In the genomic region with DNA sequence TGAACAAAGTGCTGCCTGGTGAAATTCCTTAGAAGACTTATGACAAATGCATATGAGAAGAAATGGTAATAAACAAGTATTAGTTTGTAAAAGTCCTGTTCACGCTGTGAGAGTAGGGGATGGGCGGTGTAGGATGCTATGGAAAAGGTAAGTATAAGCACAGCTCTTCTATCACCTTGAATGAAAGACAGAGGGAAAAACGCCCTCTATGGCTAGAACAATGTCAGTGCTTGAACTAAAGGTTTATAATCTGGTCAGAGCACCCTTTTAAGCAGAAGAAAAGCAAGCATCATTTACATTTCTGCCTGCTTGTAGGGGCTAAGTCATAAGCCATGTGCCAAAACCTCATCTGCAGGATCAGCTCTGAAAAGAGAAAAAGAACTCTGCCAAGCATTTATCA, we compare ENCODE assay signal across 8 cellular contexts.
DNase-seq lines count a peak whose midpoint lies in the region; ATAC-seq and TF ChIP-seq lines count a peak whose summit lies in the region.

No MANE protein-coding gene starts in this region.

- H3K36me3 ChIP-seq in right lobe of liver: no peaks in the 10 kb centered on the region

- no peak for TF ChIP-seq POLR2A in right lobe of liver (IDR thresholded peaks at IDR 0.05)

- H3K27ac ChIP-seq in right lobe of liver: no peak overlapping the region

- H3K36me3 Mint-ChIP-seq in WTC11: no peaks in the 10 kb centered on the region

- intact Hi-C loops in right lobe of liver (cut with DNase I) (no loop called here), posterior cingulate gyrus (cut with DNase I) (loop anchor here (10.0 kb wide), 1 partner anchor 69 kb away; no protein-coding TSS in a partner anchor)

- TF ChIP-seq CTCF in WTC11 (IDR thresholded peaks at IDR 0.05) (0 out of 2 replicates have a peak, but pooled peaks have one; percentile 19), right lobe of liver (IDR thresholded peaks at IDR 0.05) (peak; percentile 22 to 38 (median 32))

- H3K4me3 Mint-ChIP-seq in WTC11: no peak overlapping the region

- 72% methylated on average over 3 of the region's 3 CpGs for WGBS in right lobe of liver (ENCODE audit: insufficient coverage, low coverage, low lambda C conversion rate, missing lambda C conversion rate)

- no peaks in the 10 kb centered on the region for H3K27me3 ChIP-seq in right lobe of liver

- no peaks in the 10 kb centered on the region for H3K27me3 Mint-ChIP-seq in WTC11 (ENCODE audit: low read depth)

- no peaks in the 10 kb centered on the region for H3K9me3 Mint-ChIP-seq in WTC11

- ATAC-seq in WTC11 (peak; percentile 64), right lobe of liver (peak in 3 of 4 donors; percentile 22 to 31 (median 25))

- POLR2A ChIA-PET in WTC11 (lab: Charles Lee): interaction anchor here (0.6 kb wide), 1 partner anchor 63 kb away, joined by 4 read pairs; no protein-coding TSS in a partner anchor

- no peak overlapping the region for H3K4me3 ChIP-seq in right lobe of liver

- CTCF ChIA-PET in WTC11 (lab: Charles Lee): interaction anchor here (0.6 to 3.5 kb wide), 23 partner anchors 10 to 366 kb away, joined by 3 to 24 read pairs (median 5); a partner anchor contains a TSS

- DNase-seq in COR-L47 (lab: John Stamatoyannopoulos, UW) (peak; percentile 15), HT1080 (ENCODE audit: low read depth) (peak; percentile 48), WTC11 (ENCODE audit: low spot score) (no peak), right lobe of liver (no peak), OCI-M2 (lab: John Stamatoyannopoulos, UW; ENCODE audit: unreplicated experiment) (no peak), 8988T (no peak), posterior cingulate gyrus (no peak), medulla oblongata (ENCODE audit: extremely low spot score) (no peak)

- peaks cover 31% of the 10 kb centered on the region for H3K4me1 Mint-ChIP-seq in WTC11

- no peaks in the 10 kb centered on the region for H3K4me1 ChIP-seq in right lobe of liver

- H3K27ac Mint-ChIP-seq in WTC11: peak overlapping the region; percentile 90; the same call in 1 of the 2 replicates

- H3K9me3 ChIP-seq in right lobe of liver: no peaks in the 10 kb centered on the region

TF ChIP-seq in WTC11, 78 proteins besides CTCF, POLR2A, EP300 and RAD21:
- TF ChIP-seq KAT7 (CRISPR knock-in tag; IDR thresholded peaks at IDR 0.05; ENCODE audit: borderline replicate concordance) (no peak), ESRRA (CRISPR knock-in tag; IDR thresholded peaks at IDR 0.05; ENCODE audit: borderline replicate concordance) (no peak), MYBL2 (CRISPR knock-in tag; IDR thresholded peaks at IDR 0.05) (no peak), OVOL2 (CRISPR knock-in tag; IDR thresholded peaks at IDR 0.05; ENCODE audit: borderline replicate concordance) (no peak), ZNF671 (CRISPR knock-in tag; IDR thresholded peaks at IDR 0.05) (no peak), CREM (CRISPR knock-in tag; IDR thresholded peaks at IDR 0.05) (no peak), SOX15 (CRISPR knock-in tag; IDR thresholded peaks at IDR 0.05) (no peak), ZBTB21 (CRISPR knock-in tag; IDR thresholded peaks at IDR 0.05; ENCODE audit: borderline replicate concordance) (no peak), ZNF416 (CRISPR knock-in tag; IDR thresholded peaks at IDR 0.05) (no peak), TP53 (CRISPR knock-in tag; IDR thresholded peaks at IDR 0.05) (no peak)
- TF ChIP-seq, protein P1, sequence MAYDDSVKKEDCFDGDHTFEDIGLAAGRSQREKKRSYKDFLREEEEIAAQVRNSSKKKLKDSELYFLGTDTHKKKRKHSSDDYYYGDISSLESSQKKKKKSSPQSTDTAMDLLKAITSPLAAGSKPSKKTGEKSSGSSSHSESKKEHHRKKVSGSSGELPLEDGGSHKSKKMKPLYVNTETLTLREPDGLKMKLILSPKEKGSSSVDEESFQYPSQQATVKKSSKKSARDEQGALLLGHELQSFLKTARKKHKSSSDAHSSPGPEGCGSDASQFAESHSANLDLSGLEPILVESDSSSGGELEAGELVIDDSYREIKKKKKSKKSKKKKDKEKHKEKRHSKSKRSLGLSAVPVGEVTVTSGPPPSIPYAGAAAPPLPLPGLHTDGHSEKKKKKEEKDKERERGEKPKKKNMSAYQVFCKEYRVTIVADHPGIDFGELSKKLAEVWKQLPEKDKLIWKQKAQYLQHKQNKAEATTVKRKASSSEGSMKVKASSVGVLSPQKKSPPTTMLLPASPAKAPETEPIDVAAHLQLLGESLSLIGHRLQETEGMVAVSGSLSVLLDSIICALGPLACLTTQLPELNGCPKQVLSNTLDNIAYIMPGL (CRISPR knock-in tag; IDR thresholded peaks at IDR 0.05): no peak
- TF ChIP-seq, protein P2, sequence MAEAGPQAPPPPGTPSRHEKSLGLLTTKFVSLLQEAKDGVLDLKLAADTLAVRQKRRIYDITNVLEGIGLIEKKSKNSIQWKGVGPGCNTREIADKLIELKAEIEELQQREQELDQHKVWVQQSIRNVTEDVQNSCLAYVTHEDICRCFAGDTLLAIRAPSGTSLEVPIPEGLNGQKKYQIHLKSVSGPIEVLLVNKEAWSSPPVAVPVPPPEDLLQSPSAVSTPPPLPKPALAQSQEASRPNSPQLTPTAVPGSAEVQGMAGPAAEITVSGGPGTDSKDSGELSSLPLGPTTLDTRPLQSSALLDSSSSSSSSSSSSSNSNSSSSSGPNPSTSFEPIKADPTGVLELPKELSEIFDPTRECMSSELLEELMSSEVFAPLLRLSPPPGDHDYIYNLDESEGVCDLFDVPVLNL (CRISPR knock-in tag; IDR thresholded peaks at IDR 0.05; ENCODE audit: borderline replicate concordance, low read depth): no peak
- TF ChIP-seq, protein P3, sequence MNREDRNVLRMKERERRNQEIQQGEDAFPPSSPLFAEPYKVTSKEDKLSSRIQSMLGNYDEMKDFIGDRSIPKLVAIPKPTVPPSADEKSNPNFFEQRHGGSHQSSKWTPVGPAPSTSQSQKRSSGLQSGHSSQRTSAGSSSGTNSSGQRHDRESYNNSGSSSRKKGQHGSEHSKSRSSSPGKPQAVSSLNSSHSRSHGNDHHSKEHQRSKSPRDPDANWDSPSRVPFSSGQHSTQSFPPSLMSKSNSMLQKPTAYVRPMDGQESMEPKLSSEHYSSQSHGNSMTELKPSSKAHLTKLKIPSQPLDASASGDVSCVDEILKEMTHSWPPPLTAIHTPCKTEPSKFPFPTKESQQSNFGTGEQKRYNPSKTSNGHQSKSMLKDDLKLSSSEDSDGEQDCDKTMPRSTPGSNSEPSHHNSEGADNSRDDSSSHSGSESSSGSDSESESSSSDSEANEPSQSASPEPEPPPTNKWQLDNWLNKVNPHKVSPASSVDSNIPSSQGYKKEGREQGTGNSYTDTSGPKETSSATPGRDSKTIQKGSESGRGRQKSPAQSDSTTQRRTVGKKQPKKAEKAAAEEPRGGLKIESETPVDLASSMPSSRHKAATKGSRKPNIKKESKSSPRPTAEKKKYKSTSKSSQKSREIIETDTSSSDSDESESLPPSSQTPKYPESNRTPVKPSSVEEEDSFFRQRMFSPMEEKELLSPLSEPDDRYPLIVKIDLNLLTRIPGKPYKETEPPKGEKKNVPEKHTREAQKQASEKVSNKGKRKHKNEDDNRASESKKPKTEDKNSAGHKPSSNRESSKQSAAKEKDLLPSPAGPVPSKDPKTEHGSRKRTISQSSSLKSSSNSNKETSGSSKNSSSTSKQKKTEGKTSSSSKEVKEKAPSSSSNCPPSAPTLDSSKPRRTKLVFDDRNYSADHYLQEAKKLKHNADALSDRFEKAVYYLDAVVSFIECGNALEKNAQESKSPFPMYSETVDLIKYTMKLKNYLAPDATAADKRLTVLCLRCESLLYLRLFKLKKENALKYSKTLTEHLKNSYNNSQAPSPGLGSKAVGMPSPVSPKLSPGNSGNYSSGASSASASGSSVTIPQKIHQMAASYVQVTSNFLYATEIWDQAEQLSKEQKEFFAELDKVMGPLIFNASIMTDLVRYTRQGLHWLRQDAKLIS (CRISPR knock-in tag; IDR thresholded peaks at IDR 0.05; ENCODE audit: borderline replicate concordance): no peak
- TF ChIP-seq, protein P4, sequence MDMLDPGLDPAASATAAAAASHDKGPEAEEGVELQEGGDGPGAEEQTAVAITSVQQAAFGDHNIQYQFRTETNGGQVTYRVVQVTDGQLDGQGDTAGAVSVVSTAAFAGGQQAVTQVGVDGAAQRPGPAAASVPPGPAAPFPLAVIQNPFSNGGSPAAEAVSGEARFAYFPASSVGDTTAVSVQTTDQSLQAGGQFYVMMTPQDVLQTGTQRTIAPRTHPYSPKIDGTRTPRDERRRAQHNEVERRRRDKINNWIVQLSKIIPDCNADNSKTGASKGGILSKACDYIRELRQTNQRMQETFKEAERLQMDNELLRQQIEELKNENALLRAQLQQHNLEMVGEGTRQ (CRISPR knock-in tag; IDR thresholded peaks at IDR 0.05): no peak

Comparison
In these comparisons a context has a peak if more than half of its experiments do, and no peak if none do; other contexts are left out.
1. DNase-seq: peak in COR-L47 (single experiment) and HT1080 (single experiment); none in WTC11 (single experiment), right lobe of liver (0 of 3), OCI-M2 (single experiment), 8988T (single experiment), posterior cingulate gyrus (0 of 10) and medulla oblongata (single experiment).